Comparison of ENCODE assay signal across 8 cellular contexts in genomic region chr10:35462491-35462934, GRCh38.
DNase-seq lines count a peak whose midpoint lies in the region; ATAC-seq, FAIRE-seq and TF ChIP-seq lines count a peak whose summit lies in the region.

No MANE protein-coding gene starts in this region.

- peak; percentile 93 for ATAC-seq in HG03108 (IDR thresholded peaks at IDR 0.05; ENCODE audit: unreplicated experiment)
- peak; percentile 45 to 48 for ATAC-seq in stimulated activated naive B cell treated with anti-CD40 and anti-IgM and Interleukin-4, amounts not matched to agents 10 μg/mL and 1 μg/mL and 100 μg/mL, for 72 hours (replicated peaks)

- H3K4me1 Mint-ChIP-seq in activated CD4-positive, alpha-beta memory T cell treated with anti-CD3 and anti-CD28 coated beads, Interleukin-2, amount 10 ng/mL, durations not matched to agents 7 days and 5 days, result peaks cover 29% of the 10 kb centered on the region
- H3K4me1 Mint-ChIP-seq in activated CD4-positive, alpha-beta memory T cell treated with anti-CD3 and anti-CD28 coated beads for 36 hours (ENCODE audit: low read depth), result peaks cover 45% of the 10 kb centered on the region
- H3K4me1 Mint-ChIP-seq in brain, result peaks cover 9% of the 10 kb centered on the region
- peaks cover 17 to 40% of the 10 kb centered on the region in 2 donors for H3K4me1 Mint-ChIP-seq in stimulated activated naive B cell treated with anti-CD40 and anti-IgM and Interleukin-4, amounts not matched to agents 10 μg/mL and 1 μg/mL and 100 μg/mL, for 72 hours
- H3K4me1 Mint-ChIP-seq in activated T-helper 1 cell treated with anti-CD3 and anti-CD28 coated beads, Interleukin-12 subunit alpha, Interleukin-12 subunit beta, Interleukin-2, Interleukin-4 antibody, amounts not matched to agents 30 ng/mL and 10 ng/mL and 1 ng/mL, durations not matched to agents 14 hours and 24 hours and 36 hours (ENCODE audit: low read depth), result peaks cover 51% of the 10 kb centered on the region

- intact Hi-C loops in activated CD4-positive, alpha-beta memory T cell treated with anti-CD3 and anti-CD28 coated beads for 36 hours (cut with micrococcal nuclease), result no loop called here
- intact Hi-C loops in activated T-helper 1 cell treated with anti-CD3 and anti-CD28 coated beads, Interleukin-12 subunit alpha, Interleukin-12 subunit beta, Interleukin-2, Interleukin-4 antibody, amounts not matched to agents 30 ng/mL and 10 ng/mL and 1 ng/mL, durations not matched to agents 14 hours and 24 hours and 36 hours (cut with micrococcal nuclease), result no loop called here

- TF ChIP-seq CTCF in brain (conservative IDR thresholded peaks at IDR 0.05), result no peak

- no peak overlapping the region for H3K4me3 Mint-ChIP-seq in activated CD4-positive, alpha-beta memory T cell treated with anti-CD3 and anti-CD28 coated beads, Interleukin-2, amount 10 ng/mL, durations not matched to agents 7 days and 5 days
- H3K4me3 Mint-ChIP-seq in activated CD4-positive, alpha-beta memory T cell treated with anti-CD3 and anti-CD28 coated beads for 36 hours, result no peak overlapping the region
- H3K4me3 Mint-ChIP-seq in brain, result peak overlapping the region in 1 of 5 experiments; percentile 11
- no peak overlapping the region for H3K4me3 Mint-ChIP-seq in stimulated activated naive B cell treated with anti-CD40 and anti-IgM and Interleukin-4, amounts not matched to agents 10 μg/mL and 1 μg/mL and 100 μg/mL, for 72 hours
- no peak overlapping the region for H3K4me3 Mint-ChIP-seq in activated T-helper 1 cell treated with anti-CD3 and anti-CD28 coated beads, Interleukin-12 subunit alpha, Interleukin-12 subunit beta, Interleukin-2, Interleukin-4 antibody, amounts not matched to agents 30 ng/mL and 10 ng/mL and 1 ng/mL, durations not matched to agents 14 hours and 24 hours and 36 hours

- FAIRE-seq in RCC 7860 (lab: Jason Lieb, UNC), result no peak

- no peaks in the 10 kb centered on the region for H3K36me3 Mint-ChIP-seq in activated CD4-positive, alpha-beta memory T cell treated with anti-CD3 and anti-CD28 coated beads, Interleukin-2, amount 10 ng/mL, durations not matched to agents 7 days and 5 days (ENCODE audit: low read depth)
- no peaks in the 10 kb centered on the region for H3K36me3 Mint-ChIP-seq in activated CD4-positive, alpha-beta memory T cell treated with anti-CD3 and anti-CD28 coated beads for 36 hours
- H3K36me3 Mint-ChIP-seq in brain, result no peaks in the 10 kb centered on the region
- H3K36me3 Mint-ChIP-seq in stimulated activated naive B cell treated with anti-CD40 and anti-IgM and Interleukin-4, amounts not matched to agents 10 μg/mL and 1 μg/mL and 100 μg/mL, for 72 hours, result no peaks in the 10 kb centered on the region
- no peaks in the 10 kb centered on the region for H3K36me3 Mint-ChIP-seq in activated T-helper 1 cell treated with anti-CD3 and anti-CD28 coated beads, Interleukin-12 subunit alpha, Interleukin-12 subunit beta, Interleukin-2, Interleukin-4 antibody, amounts not matched to agents 30 ng/mL and 10 ng/mL and 1 ng/mL, durations not matched to agents 14 hours and 24 hours and 36 hours (ENCODE audit: low read depth)

- H3K27ac Mint-ChIP-seq in activated CD4-positive, alpha-beta memory T cell treated with anti-CD3 and anti-CD28 coated beads, Interleukin-2, amount 10 ng/mL, durations not matched to agents 7 days and 5 days, result peak overlapping the region; percentile 29
- H3K27ac Mint-ChIP-seq in activated CD4-positive, alpha-beta memory T cell treated with anti-CD3 and anti-CD28 coated beads for 36 hours, result no peak overlapping the region
- peak overlapping the region in 3 of 5 experiments; percentile 59 to 67 (median 63) for H3K27ac Mint-ChIP-seq in brain
- no peak overlapping the region for H3K27ac Mint-ChIP-seq in stimulated activated naive B cell treated with anti-CD40 and anti-IgM and Interleukin-4, amounts not matched to agents 10 μg/mL and 1 μg/mL and 100 μg/mL, for 72 hours
- H3K27ac Mint-ChIP-seq in activated T-helper 1 cell treated with anti-CD3 and anti-CD28 coated beads, Interleukin-12 subunit alpha, Interleukin-12 subunit beta, Interleukin-2, Interleukin-4 antibody, amounts not matched to agents 30 ng/mL and 10 ng/mL and 1 ng/mL, durations not matched to agents 14 hours and 24 hours and 36 hours, result no peak overlapping the region

- no peaks in the 10 kb centered on the region for H3K27me3 Mint-ChIP-seq in activated CD4-positive, alpha-beta memory T cell treated with anti-CD3 and anti-CD28 coated beads, Interleukin-2, amount 10 ng/mL, durations not matched to agents 7 days and 5 days
- no peaks in the 10 kb centered on the region for H3K27me3 Mint-ChIP-seq in activated CD4-positive, alpha-beta memory T cell treated with anti-CD3 and anti-CD28 coated beads for 36 hours
- no peaks in the 10 kb centered on the region for H3K27me3 Mint-ChIP-seq in brain
- H3K27me3 Mint-ChIP-seq in stimulated activated naive B cell treated with anti-CD40 and anti-IgM and Interleukin-4, amounts not matched to agents 10 μg/mL and 1 μg/mL and 100 μg/mL, for 72 hours, result no peaks in the 10 kb centered on the region
- H3K27me3 Mint-ChIP-seq in activated T-helper 1 cell treated with anti-CD3 and anti-CD28 coated beads, Interleukin-12 subunit alpha, Interleukin-12 subunit beta, Interleukin-2, Interleukin-4 antibody, amounts not matched to agents 30 ng/mL and 10 ng/mL and 1 ng/mL, durations not matched to agents 14 hours and 24 hours and 36 hours (ENCODE audit: insufficient read depth), result no peaks in the 10 kb centered on the region

- no peak for DNase-seq in activated CD4-positive, alpha-beta memory T cell treated with anti-CD3 and anti-CD28 coated beads, Interleukin-2, amount 10 ng/mL, durations not matched to agents 7 days and 5 days
- no peak for DNase-seq in activated CD4-positive, alpha-beta memory T cell treated with anti-CD3 and anti-CD28 coated beads for 36 hours
- DNase-seq in stimulated activated naive B cell treated with anti-CD40 and anti-IgM and Interleukin-4, amounts not matched to agents 10 μg/mL and 1 μg/mL and 100 μg/mL, for 72 hours, result no peak
- DNase-seq in activated T-helper 1 cell treated with anti-CD3 and anti-CD28 coated beads, Interleukin-12 subunit alpha, Interleukin-12 subunit beta, Interleukin-2, Interleukin-4 antibody, amounts not matched to agents 30 ng/mL and 10 ng/mL and 1 ng/mL, durations not matched to agents 14 hours and 24 hours and 36 hours (ENCODE audit: low spot score), result no peak
- DNase-seq in GM03348 (ENCODE audit: low spot score) (no peak), RCC 7860 (ENCODE audit: low spot score) (no peak)

- H3K9me3 Mint-ChIP-seq in activated CD4-positive, alpha-beta memory T cell treated with anti-CD3 and anti-CD28 coated beads, Interleukin-2, amount 10 ng/mL, durations not matched to agents 7 days and 5 days, result no peaks in the 10 kb centered on the region
- no peaks in the 10 kb centered on the region for H3K9me3 Mint-ChIP-seq in activated CD4-positive, alpha-beta memory T cell treated with anti-CD3 and anti-CD28 coated beads for 36 hours
- no peaks in the 10 kb centered on the region for H3K9me3 Mint-ChIP-seq in brain
- H3K9me3 Mint-ChIP-seq in stimulated activated naive B cell treated with anti-CD40 and anti-IgM and Interleukin-4, amounts not matched to agents 10 μg/mL and 1 μg/mL and 100 μg/mL, for 72 hours, result no peaks in the 10 kb centered on the region
- no peaks in the 10 kb centered on the region for H3K9me3 Mint-ChIP-seq in activated T-helper 1 cell treated with anti-CD3 and anti-CD28 coated beads, Interleukin-12 subunit alpha, Interleukin-12 subunit beta, Interleukin-2, Interleukin-4 antibody, amounts not matched to agents 30 ng/mL and 10 ng/mL and 1 ng/mL, durations not matched to agents 14 hours and 24 hours and 36 hours

- CTCF ChIA-PET in activated CD4-positive, alpha-beta memory T cell treated with anti-CD3 and anti-CD28 coated beads, Interleukin-2, amount 10 ng/mL, durations not matched to agents 7 days and 5 days (lab: Charles Lee), result no interaction called here
- CTCF ChIA-PET in activated CD4-positive, alpha-beta memory T cell treated with anti-CD3 and anti-CD28 coated beads for 36 hours (lab: Charles Lee), result no interaction called here

- POLR2A ChIA-PET in activated CD4-positive, alpha-beta memory T cell treated with anti-CD3 and anti-CD28 coated beads, Interleukin-2, amount 10 ng/mL, durations not matched to agents 7 days and 5 days (lab: Charles Lee), result no interaction called here
- POLR2A ChIA-PET in activated CD4-positive, alpha-beta memory T cell treated with anti-CD3 and anti-CD28 coated beads for 36 hours (lab: Charles Lee), result no interaction called here

Comparison
In these comparisons a context has a peak if more than half of its experiments do, and no peak if none do; other contexts are left out.
1. H3K27ac Mint-ChIP-seq: peak in activated CD4-positive, alpha-beta memory T cell treated with anti-CD3 and anti-CD28 coated beads, Interleukin-2, amount 10 ng/mL, durations not matched to agents 7 days and 5 days (single experiment) and brain (3 of 5); none in activated CD4-positive, alpha-beta memory T cell treated with anti-CD3 and anti-CD28 coated beads for 36 hours (single experiment), stimulated activated naive B cell treated with anti-CD40 and anti-IgM and Interleukin-4, amounts not matched to agents 10 μg/mL and 1 μg/mL and 100 μg/mL, for 72 hours (single experiment) and activated T-helper 1 cell treated with anti-CD3 and anti-CD28 coated beads, Interleukin-12 subunit alpha, Interleukin-12 subunit beta, Interleukin-2, Interleukin-4 antibody, amounts not matched to agents 30 ng/mL and 10 ng/mL and 1 ng/mL, durations not matched to agents 14 hours and 24 hours and 36 hours (single experiment).